ENCODE assay signal across 1 cellular context in genomic region chr2:45013229-45014015, GRCh38.
TF ChIP-seq lines count a peak whose summit lies in the region.

No MANE protein-coding gene starts in this region.

TF ChIP-seq in IMR-90, 13 proteins besides CTCF, POLR2A, EP300 and RAD21 (continued from another document):
- no peak for TF ChIP-seq USF2 (IDR thresholded peaks at IDR 0.05; ENCODE audit: low read depth, low read length)
- TF ChIP-seq CEBPB (IDR thresholded peaks at IDR 0.05; ENCODE audit: low read depth, low read length): no peak
- TF ChIP-seq MAZ (IDR thresholded peaks at IDR 0.05; ENCODE audit: borderline replicate concordance, low read depth, low read length): no peak
- no peak for TF ChIP-seq BHLHE40 (IDR thresholded peaks at IDR 0.05; ENCODE audit: low read depth, low read length)
- no peak for TF ChIP-seq FOS (IDR thresholded peaks at IDR 0.05; ENCODE audit: low read depth, low read length)
- TF ChIP-seq NFE2L2 (IDR thresholded peaks at IDR 0.05; ENCODE audit: low read depth, low read length): no peak
- TF ChIP-seq CHD1 (IDR thresholded peaks at IDR 0.05; ENCODE audit: low read depth, low read length): no peak
TF ChIP-seq in IMR-90: peak in this region for 0.
